ENCODE assay signal across 11 cellular contexts in genomic region chr10:13987472-13987871, GRCh38.
A peak's percentile ranks its signal among the peaks of the same experiment; 100 is the strongest.
DNase-seq lines count a peak whose midpoint lies in the region; ATAC-seq and TF ChIP-seq lines count a peak whose summit lies in the region.
"Had no signal": no experiment of that assay in that cellular context is flagged by ENCODE, and none has a peak within 500 bp of the region (broad histone marks: within the 10 kb centered on the region; RNA-seq: fewer than 3 reads in every experiment).

No MANE protein-coding gene starts in this region.

- no peaks in the 10 kb centered on the region for H3K36me3 ChIP-seq in breast epithelium
- no peaks in the 10 kb centered on the region for H3K36me3 ChIP-seq in fibroblast of lung (ENCODE audit: control insufficient read depth, insufficient read depth, low read length)
- H3K36me3 ChIP-seq: thoracic aorta had no signal

- H3K9ac ChIP-seq in fibroblast of lung (ENCODE audit: insufficient read depth, low read length) = no peak overlapping the region

- ATAC-seq in HG02970 (IDR thresholded peaks at IDR 0.05; ENCODE audit: low FRiP score, unreplicated experiment) = no peak

- no peaks in the 10 kb centered on the region for H3K27me3 Mint-ChIP-seq in MCF 10A (ENCODE audit: insufficient read depth, unreplicated experiment)

- CTCF ChIA-PET in MCF 10A (lab: Yijun Ruan, JAX) = no interaction called here

- POLR2A ChIA-PET in MCF 10A (lab: Yijun Ruan, JAX) = no interaction called here

- H3K4me3 ChIP-seq in breast epithelium (no peak overlapping the region), fibroblast of lung (replicated peaks in 1 of 4; ENCODE audit: control extremely low read depth in 1 of 4, insufficient read depth in 1 of 4, low read depth in 3 of 4, low read length in 4 of 4) (no peak overlapping the region)
- H3K4me3 ChIP-seq: thoracic aorta had no signal

- BruUV-seq in MCF 10A (replicated peaks; lab: Mats Ljungman, UMichigan) = no TSS peak

- H2AFZ ChIP-seq in fibroblast of lung (ENCODE audit: low read length) = no peak overlapping the region

- H3K36me3 Mint-ChIP-seq in MCF 10A (ENCODE audit: insufficient read depth, unreplicated experiment) = no peaks in the 10 kb centered on the region

- H3K4me3 Mint-ChIP-seq in MCF 10A (ENCODE audit: unreplicated experiment) = no peak overlapping the region

- H3K27ac Mint-ChIP-seq in MCF 10A (ENCODE audit: low read depth, unreplicated experiment) = no peak overlapping the region

- no peaks in the 10 kb centered on the region for H3K27me3 ChIP-seq in breast epithelium
- no peaks in the 10 kb centered on the region for H3K27me3 ChIP-seq in fibroblast of lung (ENCODE audit: control insufficient read depth, insufficient read depth, low read length)

- intact Hi-C loops in MCF 10A (cut with micrococcal nuclease) (no loop called here), breast epithelium (cut with DNase I; ENCODE audit: low total_unique reads) (no loop called here)

- H3K79me2 ChIP-seq in fibroblast of lung (ENCODE audit: control insufficient read depth, insufficient read depth, low read length) = no peaks in the 10 kb centered on the region

- TF ChIP-seq POLR2A in breast epithelium (IDR thresholded peaks at IDR 0.05) = no peak

- no peak overlapping the region for H3K4me2 ChIP-seq in fibroblast of lung (ENCODE audit: extremely low read depth, insufficient read depth, low read length)

- H3K9me3 ChIP-seq in breast epithelium (no peaks in the 10 kb centered on the region), fibroblast of lung (ENCODE audit: control insufficient read depth, insufficient read depth, low read depth, low read length) (no peaks in the 10 kb centered on the region)
- H3K9me3 ChIP-seq: thoracic aorta had no signal

- peaks cover 7% of the 10 kb centered on the region for H3K4me1 Mint-ChIP-seq in MCF 10A (ENCODE audit: insufficient read depth, unreplicated experiment)

- H3K27ac ChIP-seq in breast epithelium (peak overlapping the region in 1 of 2 donors; percentile 12), fibroblast of lung (ENCODE audit: insufficient read depth, low read length) (peak overlapping the region; percentile 34)
- H3K27ac ChIP-seq: thoracic aorta had no signal

- peak; percentile 58 for DNase-seq in MCF 10A (ENCODE audit: unreplicated experiment)
- no peak for DNase-seq in breast epithelium (ENCODE audit: low spot score in 2 of 2)
- peak; percentile 93 for DNase-seq in RPMI7951 (ENCODE audit: low read depth)
- DNase-seq in fibroblast of lung (ENCODE audit: low read depth in 2 of 2) = peak; percentile 58 to 88
- peak; percentile 50 for DNase-seq in stromal cell of bone marrow (ENCODE audit: low read depth)
- DNase-seq in stimulated activated CD8-positive, alpha-beta memory T cell treated with anti-CD3 and anti-CD28 coated beads, Interleukin-4, amount 100 ng/mL, for 48 hours = no peak
- no peak for DNase-seq in NCI-H345 treated with DMSO at 0.1 percent for 48 hours (lab: John Stamatoyannopoulos, UW; ENCODE audit: unreplicated experiment)
- DNase-seq: Calu3, NCI-H2081 had no signal

- H3K4me1 ChIP-seq in breast epithelium (peaks cover 0 to 22% of the 10 kb centered on the region in 2 donors), fibroblast of lung (ENCODE audit: control insufficient read depth, extremely low read depth, insufficient read depth, low read length) (peaks cover 29% of the 10 kb centered on the region)

- TF ChIP-seq CTCF in MCF 10A (IDR thresholded peaks at IDR 0.05; ENCODE audit: unreplicated experiment) = no peak
- TF ChIP-seq CTCF in breast epithelium (IDR thresholded peaks at IDR 0.05) = no peak
- no peak for TF ChIP-seq CTCF in fibroblast of lung (conservative IDR thresholded peaks at IDR 0.05 in 1 of 2, IDR thresholded peaks at IDR 0.05 in 1 of 2; ENCODE audit: low read depth in 1 of 2, low read length in 2 of 2)

- no peaks in the 10 kb centered on the region for H4K20me1 ChIP-seq in fibroblast of lung (ENCODE audit: control insufficient read depth, extremely low read depth, insufficient read depth, low read length)

- H3K9me3 Mint-ChIP-seq in MCF 10A (ENCODE audit: unreplicated experiment) = no peaks in the 10 kb centered on the region

Comparison
In these comparisons a context has a peak if more than half of its experiments do, and no peak if none do; other contexts are left out.
1. DNase-seq: peak in MCF 10A (single experiment), RPMI7951 (single experiment), fibroblast of lung (2 of 2) and stromal cell of bone marrow (single experiment); none in breast epithelium (0 of 2), stimulated activated CD8-positive, alpha-beta memory T cell treated with anti-CD3 and anti-CD28 coated beads, Interleukin-4, amount 100 ng/mL, for 48 hours (single experiment) and NCI-H345 treated with DMSO at 0.1 percent for 48 hours (single experiment).